8 cellular contexts compared by ENCODE assay signal in the genomic region with DNA sequence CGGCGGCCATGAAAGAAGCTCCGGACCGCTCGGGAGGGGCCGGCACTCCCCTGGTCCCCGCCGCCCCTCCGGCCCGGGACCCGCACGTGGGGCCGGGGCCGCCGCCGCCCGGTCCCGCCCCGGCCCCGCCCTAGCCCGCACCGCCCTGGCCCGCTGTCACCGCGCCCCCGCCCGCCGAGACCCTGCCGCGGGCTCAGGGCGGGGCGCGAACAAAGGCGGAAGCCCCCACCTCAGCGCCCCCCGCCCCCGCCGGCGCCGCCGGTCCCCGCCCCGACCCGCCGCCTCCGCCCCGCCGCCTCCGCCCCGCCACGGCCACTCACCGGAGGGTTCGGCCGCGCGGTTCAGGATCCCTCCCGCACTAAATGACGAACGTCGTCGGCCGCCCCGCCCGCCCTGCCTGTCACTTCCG. TPM values are rescaled to one million over a fixed set of nuclear protein-coding genes. Genes with fewer than 3 reads are reported as not detected.
DNase-seq lines count a peak whose midpoint lies in the region; ATAC-seq and TF ChIP-seq lines count a peak whose summit lies in the region.

Gene ARHGDIA (minus strand): TSS at position 360 of the 409 bp plus-strand sequence. CDS start 1,407 bp downstream, outside the sequence.

- H3K4me3 Mint-ChIP-seq in GM23338 (peak within 1 kb of the TSS; percentile 84), endothelial cell (ENCODE audit: unreplicated experiment) (peak within 1 kb of the TSS; percentile 93), naive B cell (peak within 1 kb of the TSS; percentile 83 to 94 (median 90))

- no peaks in the 10 kb centered on the region for H3K9me3 ChIP-seq in PC-3 (ENCODE audit: low read length)

- H3K9me3 Mint-ChIP-seq in GM23338 (no peaks in the 10 kb centered on the region; the same call in 2 of the 3 replicates), endothelial cell (ENCODE audit: unreplicated experiment) (no peaks in the 10 kb centered on the region), naive B cell (no peaks in the 10 kb centered on the region)

- H2AFZ ChIP-seq in GM23338 (peak within 1 kb of the TSS; percentile 87), PC-3 (ENCODE audit: low read length) (peak within 1 kb of the TSS; percentile 99)

- H3F3A ChIP-seq in GM23338 (replicated peaks; ENCODE audit: low read depth) (peaks cover 38% of the 10 kb centered on the region), PC-3 (ENCODE audit: low read length, unreplicated experiment) (peaks cover 22% of the 10 kb centered on the region)

- no peaks in the 10 kb centered on the region for H3K9me2 ChIP-seq in GM23338 (ENCODE audit: insufficient read depth)
- no peaks in the 10 kb centered on the region for H3K9me2 ChIP-seq in PC-3 (replicated peaks; ENCODE audit: low read length)

- in situ Hi-C loops in Caki2 (cut with HindIII; ENCODE audit: low pct_unique_long_range_greater_than_20kb, low sequenced_read_pairs), result no loop called here

- peaks cover 22% of the 10 kb centered on the region for H3K4me1 Mint-ChIP-seq in GM23338
- peaks cover 3% of the 10 kb centered on the region for H3K4me1 Mint-ChIP-seq in endothelial cell (ENCODE audit: unreplicated experiment)
- peaks cover 14 to 39% (median 24%) of the 10 kb centered on the region in 3 donors for H3K4me1 Mint-ChIP-seq in naive B cell

- H3K4me2 ChIP-seq in GM23338 (peak within 1 kb of the TSS; percentile 94), PC-3 (ENCODE audit: low read length) (peak within 1 kb of the TSS; percentile 99)

- no peaks in the 10 kb centered on the region for H3K36me3 ChIP-seq in GM23338 (ENCODE audit: insufficient read depth)
- 0 out of 2 replicates have a peak, but pooled peaks cover 6% of the 10 kb centered on the region for H3K36me3 ChIP-seq in PC-3 (ENCODE audit: low read depth, low read length)

- intact Hi-C loops in PC-3 (cut with micrococcal nuclease), result loop anchor here (5.0 kb wide), 1 partner anchor 56 kb away; the partner anchor contains the start of gene MAFG

- H3K27me3 ChIP-seq in GM23338 (ENCODE audit: insufficient read depth) (no peaks in the 10 kb centered on the region), PC-3 (ENCODE audit: low read length) (no peaks in the 10 kb centered on the region)

- CTCF ChIA-PET in PC-3 (lab: Charles Lee), result interaction anchor here (0.5 kb wide), 2 partner anchors 19 to 809 kb away, joined by 3 to 4 read pairs; no protein-coding TSS in a partner anchor

- BruUV-seq in PC-3 (replicated peaks; lab: Mats Ljungman, UMichigan), result no TSS peak

- H3K27me3 Mint-ChIP-seq in GM23338 (ENCODE audit: insufficient read depth, low read depth, poor library complexity), result peaks cover 46% of the 10 kb centered on the region
- peaks cover 17% of the 10 kb centered on the region for H3K27me3 Mint-ChIP-seq in endothelial cell (ENCODE audit: unreplicated experiment)
- no peaks in the 10 kb centered on the region for H3K27me3 Mint-ChIP-seq in naive B cell

- H3K27ac ChIP-seq in GM23338 (ENCODE audit: low read depth) (peak within 1 kb of the TSS; percentile 79), PC-3 (ENCODE audit: low read length) (peak within 1 kb of the TSS; percentile 96)

- ATAC-seq in GM23338 (peak; percentile 3; the same call in 2 of the 3 replicates), PC-3 (peak; percentile 8), naive B cell (ENCODE audit: low read depth in 2 of 2) (peak; percentile 72 to 76), GM18519 (IDR thresholded peaks at IDR 0.05; ENCODE audit: low FRiP score, unreplicated experiment) (no peak)

- H3K27ac Mint-ChIP-seq in GM23338 (peak within 1 kb of the TSS; percentile 91; the same call in 1 of the 2 replicates), endothelial cell (ENCODE audit: unreplicated experiment) (peak within 1 kb of the TSS; percentile 84), naive B cell (peak within 1 kb of the TSS; percentile 95 to 99 (median 96))

- peak within 1 kb of the TSS; percentile 99 for H3K9ac ChIP-seq in PC-3 (ENCODE audit: low read length)

- H4K20me1 ChIP-seq in GM23338 (replicated peaks; ENCODE audit: insufficient read depth) (peaks cover 4% of the 10 kb centered on the region; the same call in 1 of the 2 replicates), PC-3 (ENCODE audit: low read length) (0 out of 2 replicates have a peak, but pooled peaks cover 6% of the 10 kb centered on the region)

- DNase-seq in Caki2 (ENCODE audit: low read depth) (no peak), GM23338 (ENCODE audit: low spot score) (no peak), PC-3 (no peak), endothelial cell (ENCODE audit: low spot score) (no peak), naive B cell (no peak), EL (no peak), NCI-H2081 treated with DMSO at 0.1 percent for 48 hours (lab: John Stamatoyannopoulos, UW) (no peak)

- H3K79me2 ChIP-seq in GM23338 (replicated peaks; ENCODE audit: insufficient read depth), result 0 out of 2 replicates have a peak, but pooled peaks cover 4% of the 10 kb centered on the region
- H3K79me2 ChIP-seq in PC-3 (ENCODE audit: low read length), result peaks cover 26% of the 10 kb centered on the region

- TF ChIP-seq CTCF in GM23338 (conservative IDR thresholded peaks at IDR 0.05; ENCODE audit: low read depth in 2 of 2) (no peak), PC-3 (conservative IDR thresholded peaks at IDR 0.05; ENCODE audit: low read depth, low read length) (no peak), endothelial cell (IDR thresholded peaks at IDR 0.05; ENCODE audit: unreplicated experiment) (no peak)

- H3K36me3 Mint-ChIP-seq in GM23338 (ENCODE audit: low read depth), result peaks cover 8% of the 10 kb centered on the region; the same call in 2 of the 3 replicates
- H3K36me3 Mint-ChIP-seq in endothelial cell (ENCODE audit: low read depth, unreplicated experiment), result peaks cover 3% of the 10 kb centered on the region
- H3K36me3 Mint-ChIP-seq in naive B cell, result no peaks in the 10 kb centered on the region

- H3K4me1 ChIP-seq in GM23338 (ENCODE audit: insufficient read depth) (peaks cover 12% of the 10 kb centered on the region), PC-3 (ENCODE audit: insufficient read depth, low read length) (peaks cover 52% of the 10 kb centered on the region)

- POLR2A ChIA-PET in PC-3 (lab: Charles Lee; ENCODE audit: unreplicated experiment), result interaction anchor here (0.6 kb wide), 1 partner anchor 476 kb away, joined by 3 read pairs; no protein-coding TSS in a partner anchor

- H3K4me3 ChIP-seq in GM23338 (peak within 1 kb of the TSS; percentile 96), PC-3 (ENCODE audit: low read length) (peak within 1 kb of the TSS; percentile 95)

TF ChIP-seq in GM23338, 12 proteins besides CTCF, POLR2A, EP300 and RAD21:
- TF ChIP-seq CREB1 (CRISPR knock-in tag; IDR thresholded peaks at IDR 0.05; ENCODE audit: low read depth), result peak; percentile 70
- TF ChIP-seq EZH2phosphoT487 (IDR thresholded peaks at IDR 0.05; ENCODE audit: unreplicated experiment), result no peak

RNA-seq across cellular contexts. Expression of gene ARHGDIA, which starts in this region (rescaled TPM):
- 117 and 146 TPM in 2 replicates for total RNA-seq in Caki2 (2014; rRNA removed; shearing (Covaris generic); ENCODE audit: low replicate concordance)
- total RNA-seq in GM23338 (2014; rRNA removed; shearing (Covaris generic)), result 80.1 and 125 TPM in 2 replicates
- polyA plus RNA-seq in GM23338 (2016; fragmentation: Nextera tagmentation; extraction: Ambion mirVana), result 140 and 152 TPM in 2 replicates
- total RNA-seq in PC-3 (2014; rRNA removed), result 201 and 261 TPM in 2 replicates
- 443 TPM for total RNA-seq in endothelial cell (ENCODE audit: unreplicated experiment)
- polyA plus RNA-seq in naive B cell (ENCODE audit: low read depth in 6 of 6), result 100 to 1,000 TPM in 1 of 6 donors, 10 to 100 TPM in 5; 42.9 to 116 (median 78.3) TPM
